ENCODE assay signal across 11 cellular contexts in the genomic region with DNA sequence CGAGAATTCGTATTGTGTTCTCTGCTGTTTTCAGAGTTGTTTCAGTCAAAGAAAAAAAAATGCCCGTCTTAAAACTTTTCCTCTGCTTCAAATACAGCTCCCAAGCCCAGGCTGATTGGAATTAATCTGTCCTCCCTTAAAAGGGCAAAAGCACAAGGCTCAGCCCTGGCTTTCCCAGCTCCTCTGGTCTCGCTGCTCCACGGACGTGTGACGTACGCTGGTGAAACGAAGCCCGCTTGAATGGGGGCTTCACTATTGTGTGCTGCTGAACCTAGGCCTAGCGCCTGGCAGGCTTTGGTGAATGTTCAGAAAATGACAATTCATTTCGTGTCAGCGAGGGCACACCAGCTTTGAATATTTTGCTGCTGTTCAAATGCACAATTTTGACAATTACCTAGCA. TPM values are rescaled to one million over a fixed set of nuclear protein-coding genes. Genes with fewer than 3 reads are reported as not detected.
A peak's percentile ranks its signal among the peaks of the same experiment; 100 is the strongest.
DNase-seq lines count a peak whose midpoint lies in the region; ATAC-seq, FAIRE-seq and TF ChIP-seq lines count a peak whose summit lies in the region.
"Had no signal": no experiment of that assay in that cellular context is flagged by ENCODE, and none has a peak within 500 bp of the region (broad histone marks: within the 10 kb centered on the region; RNA-seq: fewer than 3 reads in every experiment).

No MANE protein-coding gene starts in this region.

- TF ChIP-seq CTCF in IMR-90 (conservative IDR thresholded peaks at IDR 0.05; ENCODE audit: low read depth, low read length) (no peak), dorsolateral prefrontal cortex (IDR thresholded peaks at IDR 0.05 in 54 of 56, conservative IDR thresholded peaks at IDR 0.05 in 2 of 56; ENCODE audit: low read depth in 1 of 56, partially characterized antibody in 56 of 56) (no peak)

- peak overlapping the region; percentile 88; the same call in 1 of the 2 replicates for H3K4me2 ChIP-seq in IMR-90 (ENCODE audit: low read depth, low read length)
- H3K4me2 ChIP-seq: KMS-11 had no signal

- no peaks in the 10 kb centered on the region for H3K36me3 ChIP-seq in IMR-90 (ENCODE audit: control insufficient read depth, insufficient read depth, low read length)

- no peaks in the 10 kb centered on the region for H3K9me1 ChIP-seq in IMR-90 (ENCODE audit: insufficient read depth, low read length)

- no peak for TF ChIP-seq POLR2A in IMR-90 (IDR thresholded peaks at IDR 0.05; ENCODE audit: low read depth, low read length)

- no peak overlapping the region for H2AK5ac ChIP-seq in IMR-90 (ENCODE audit: low read depth, low read length)

- ATAC-seq in IMR-90 (ENCODE audit: low read depth) = no peak
- ATAC-seq in naive B cell (ENCODE audit: low read depth in 2 of 2) = no peak
- ATAC-seq in GM18867 (IDR thresholded peaks at IDR 0.05; ENCODE audit: unreplicated experiment) = no peak

- H3K27me3 ChIP-seq in IMR-90 (ENCODE audit: control insufficient read depth, insufficient read depth, low read length) = no peaks in the 10 kb centered on the region
- no peaks in the 10 kb centered on the region for H3K27me3 ChIP-seq in dorsolateral prefrontal cortex

- peaks cover 8 to 21% (median 18%) of the 10 kb centered on the region in 3 donors for H3K27me3 Mint-ChIP-seq in naive B cell
- H3K27me3 Mint-ChIP-seq: T-helper 17 cell had no signal

- no peak overlapping the region for H3K18ac ChIP-seq in IMR-90 (ENCODE audit: low read depth, low read length)

- no peak overlapping the region for H3K4ac ChIP-seq in IMR-90 (ENCODE audit: low read depth, low read length)

- no peak overlapping the region for H3K56ac ChIP-seq in IMR-90 (ENCODE audit: extremely low read depth, insufficient read depth, low read length)

- peak overlapping the region; percentile 96 for H4K5ac ChIP-seq in IMR-90 (ENCODE audit: low read depth, low read length)

- TF ChIP-seq RAD21 in IMR-90 (IDR thresholded peaks at IDR 0.05; ENCODE audit: low read length) = no peak

- H4K91ac ChIP-seq in IMR-90 (ENCODE audit: insufficient read depth, low read depth, low read length) = no peak overlapping the region

- in situ Hi-C loops in IMR-90 (cut with MboI; ENCODE audit: low sequenced_read_pairs) = no loop called here

- H2BK15ac ChIP-seq in IMR-90 (ENCODE audit: low read depth, low read length) = no peak overlapping the region

- H2AFZ ChIP-seq in IMR-90 (replicated peaks; ENCODE audit: low read length, poor library complexity) = no peak overlapping the region

- no peak overlapping the region for H3K14ac ChIP-seq in IMR-90 (replicated peaks; ENCODE audit: low read depth, low read length)

- no peak for DNase-seq in IMR-90
- DNase-seq in dorsolateral prefrontal cortex = peak in 1 of 10 donors; percentile 30
- DNase-seq in naive B cell = no peak
- peak; percentile 9 for DNase-seq in superior temporal gyrus (ENCODE audit: extremely low spot score)
- DNase-seq in DMS153 (lab: John Stamatoyannopoulos, UW) = no peak
- DNase-seq in activated naive CD4-positive, alpha-beta T cell treated with anti-CD3 and anti-CD28 coated beads, Interleukin-2, amount 50 U/mL, for 16 hours = no peak
- DNase-seq in RCC 7860 (ENCODE audit: low spot score) = no peak

- intact Hi-C loops in IMR-90 (cut with micrococcal nuclease) (no loop called here), dorsolateral prefrontal cortex (cut with DNase I) (loop anchor here (2.0 to 5.0 kb wide), 6 partner anchors 26 to 96 kb away; a partner anchor contains a TSS)

- peaks cover under 1 to 23% of the 10 kb centered on the region in 2 donors for H3K36me3 Mint-ChIP-seq in naive B cell

- no peaks in the 10 kb centered on the region for H3K79me1 ChIP-seq in IMR-90 (ENCODE audit: low read depth in 1 of 2, low read length in 2 of 2)

- H2BK20ac ChIP-seq in IMR-90 (ENCODE audit: low read depth, low read length) = no peak overlapping the region

- H2BK5ac ChIP-seq in IMR-90 (ENCODE audit: low read depth, low read length, poor library complexity, severe bottlenecking) = no peak overlapping the region

- peaks cover 48% of the 10 kb centered on the region for H3K9me3 ChIP-seq in IMR-90 (ENCODE audit: control insufficient read depth, insufficient read depth, low read length)

- no peak overlapping the region; the same call in 1 of the 2 replicates for H3K9ac ChIP-seq in IMR-90 (ENCODE audit: low read depth, low read length)
- H3K9ac ChIP-seq: KMS-11 had no signal

- H3K23ac ChIP-seq in IMR-90 (ENCODE audit: low read depth, low read length) = no peak overlapping the region

- POLR2A ChIA-PET in IMR-90 (lab: Charles Lee; ENCODE audit: unreplicated experiment) = interaction anchor here (0.8 kb wide), 1 partner anchor 18 kb away, joined by 13 read pairs; no protein-coding TSS in a partner anchor

- peak overlapping the region in 6 of 8 donors; percentile 89 to 94 (median 92) for H3K4me3 Mint-ChIP-seq in naive B cell

- no peaks in the 10 kb centered on the region for H4K20me1 ChIP-seq in IMR-90 (ENCODE audit: insufficient read depth, low read length)

- H3K4me1 Mint-ChIP-seq in naive B cell = peaks cover 14 to 26% (median 14%) of the 10 kb centered on the region in 3 donors
- H3K4me1 Mint-ChIP-seq: T-helper 17 cell had no signal

- H3K4me1 ChIP-seq in IMR-90 (ENCODE audit: control insufficient read depth, insufficient read depth, low read length) = 0 out of 2 replicates have a peak, but pooled peaks cover 2% of the 10 kb centered on the region

- WGBS in IMR-90 (ENCODE audit: extremely low coverage in 2 of 2, insufficient read length in 1 of 2), 2 experiments = 84% methylated on average over 8 of the region's 13 CpGs; no CpG with 5 or more reads in 1 of the 2 experiments

- H3K4me3 ChIP-seq in IMR-90 (ENCODE audit: insufficient read depth, low read depth, low read length) = no peak overlapping the region
- peak overlapping the region in 58 of 59 donors; percentile 60 to 98 (median 80) for H3K4me3 ChIP-seq in dorsolateral prefrontal cortex

- CTCF ChIA-PET in IMR-90 (lab: Yijun Ruan, JAX) = no interaction called here

- peaks cover 7 to 32% (median 10%) of the 10 kb centered on the region in 7 donors for H3K9me3 Mint-ChIP-seq in naive B cell

- H2AK9ac ChIP-seq in IMR-90 (replicated peaks; ENCODE audit: low read depth, low read length, poor library complexity) = no peak overlapping the region

- H2BK120ac ChIP-seq in IMR-90 (ENCODE audit: low read depth, low read length) = no peak overlapping the region

- no peak overlapping the region for H3K27ac ChIP-seq in IMR-90 (ENCODE audit: insufficient read depth, low read length)
- peak overlapping the region; percentile 70 to 99 (median 95) for H3K27ac ChIP-seq in dorsolateral prefrontal cortex
- H3K27ac ChIP-seq: KMS-11 had no signal

- no peak for FAIRE-seq in RCC 7860 (lab: Jason Lieb, UNC)
- FAIRE-seq: G401.6 had no signal

- H3K27ac Mint-ChIP-seq in naive B cell = peak overlapping the region in 3 of 6 donors; percentile 80 to 94 (median 92)
- H3K27ac Mint-ChIP-seq: T-helper 17 cell had no signal

- peak overlapping the region; percentile 81 to 91; a peak in 2 of 4 replicates for H4K8ac ChIP-seq in IMR-90 (ENCODE audit: low read depth in 2 of 2, low read length in 2 of 2)

- dilution Hi-C loops in IMR-90 (cut with HindIII; ENCODE audit: low sequenced_read_pairs, unreplicated experiment) = no loop called here

- BruUV-seq in IMR-90 (replicated peaks; lab: Mats Ljungman, UMichigan) = no TSS peak

TF ChIP-seq in IMR-90, 13 proteins besides CTCF, POLR2A, EP300 and RAD21 (continues in another document):
- no peak for TF ChIP-seq RCOR1 (IDR thresholded peaks at IDR 0.05; ENCODE audit: insufficient replicate concordance, low read length)
- no peak for TF ChIP-seq CEBPB (IDR thresholded peaks at IDR 0.05; ENCODE audit: low read depth, low read length)
- no peak for TF ChIP-seq MAZ (IDR thresholded peaks at IDR 0.05; ENCODE audit: borderline replicate concordance, low read depth, low read length)
- no peak for TF ChIP-seq MXI1 (IDR thresholded peaks at IDR 0.05; ENCODE audit: borderline replicate concordance, low read depth, low read length)
- TF ChIP-seq CHD1 (IDR thresholded peaks at IDR 0.05; ENCODE audit: low read depth, low read length) = no peak
- no peak for TF ChIP-seq FOS (IDR thresholded peaks at IDR 0.05; ENCODE audit: low read depth, low read length)
- TF ChIP-seq SMC3 (IDR thresholded peaks at IDR 0.05; ENCODE audit: low read depth, low read length) = no peak
- TF ChIP-seq RFX5 (IDR thresholded peaks at IDR 0.05; ENCODE audit: low read depth, low read length) = no peak

RNA-seq across cellular contexts. Expression of a gene that starts 0.7 kb away (rescaled TPM):
- total RNA-seq in IMR-90 (2012; rRNA removed) = 1.9 and 2.7 TPM in 2 replicates
- polyA plus RNA-seq in IMR-90 (2012; rRNA removed) = 2.4 and 2.7 TPM in 2 replicates
- 0.58 and 1.1 TPM in 2 replicates for polyA plus RNA-seq in IMR-90 (2012; cell fraction: cytosol; rRNA removed)
- polyA plus RNA-seq in IMR-90 (2012; cell fraction: nucleus; rRNA removed; ENCODE audit: low replicate concordance) = 9.2 and 12.1 TPM in 2 replicates
- 10 to 100 TPM in 119 of 120 experiments, 1 to 10 TPM in 1; 9.8 to 28.1 (median 16.8) TPM for total RNA-seq in dorsolateral prefrontal cortex
- 10 to 100 TPM in 1 of 6 donors, 1 to 10 TPM in 4, not detected in 1; 4.2 to 11.1 (median 5.6) TPM for polyA plus RNA-seq in naive B cell (ENCODE audit: low read depth in 6 of 6)

RNA-seq across cellular contexts. Expression of a gene that starts 24.6 kb away (rescaled TPM):
- total RNA-seq in IMR-90 (2012; rRNA removed) = not detected in 2 replicates
- polyA plus RNA-seq in IMR-90 (2012; rRNA removed) = 0.14 TPM in 1 of 2 replicates, not detected in the other
- polyA plus RNA-seq in IMR-90 (2012; cell fraction: cytosol; rRNA removed) = 0.13 TPM in 1 of 2 replicates, not detected in the other
- 0.39 and 0.53 TPM in 2 replicates for polyA plus RNA-seq in IMR-90 (2012; cell fraction: nucleus; rRNA removed; ENCODE audit: low replicate concordance)
- total RNA-seq in dorsolateral prefrontal cortex = 10 to 100 TPM in 1 of 120 experiments, 1 to 10 TPM in 118, under 1 TPM in 1; 0.94 to 10.6 (median 4.2) TPM
- polyA plus RNA-seq in naive B cell (ENCODE audit: low read depth in 6 of 6) = not detected
- total RNA-seq: T-helper 17 cell had no signal

RNA-seq across cellular contexts. Expression of a gene that starts 39.6 kb away (rescaled TPM):
- total RNA-seq in IMR-90 (2012; rRNA removed) = 3.0 and 3.6 TPM in 2 replicates
- polyA plus RNA-seq in IMR-90 (2012; rRNA removed) = 8.2 and 11.1 TPM in 2 replicates
- polyA plus RNA-seq in IMR-90 (2012; cell fraction: cytosol; rRNA removed) = 8.6 and 9.5 TPM in 2 replicates
- 30.0 and 36.5 TPM in 2 replicates for polyA plus RNA-seq in IMR-90 (2012; cell fraction: nucleus; rRNA removed; ENCODE audit: low replicate concordance)
- 100 to 1,000 TPM; 140 to 230 (median 177) TPM for total RNA-seq in dorsolateral prefrontal cortex
- polyA plus RNA-seq in naive B cell (ENCODE audit: low read depth in 6 of 6) = 10 to 100 TPM; 22.2 to 39.2 (median 36.7) TPM

RNA-seq across cellular contexts. Expression of a gene that starts 55.8 kb away (rescaled TPM):
- 9.0 and 9.4 TPM in 2 replicates for total RNA-seq in IMR-90 (2012; rRNA removed)
- 2.6 and 4.3 TPM in 2 replicates for polyA plus RNA-seq in IMR-90 (2012; rRNA removed)
- 3.5 and 3.7 TPM in 2 replicates for polyA plus RNA-seq in IMR-90 (2012; cell fraction: cytosol; rRNA removed)
- polyA plus RNA-seq in IMR-90 (2012; cell fraction: nucleus; rRNA removed; ENCODE audit: low replicate concordance) = 14.2 and 15.6 TPM in 2 replicates
- total RNA-seq in dorsolateral prefrontal cortex = 10 to 100 TPM; 14.4 to 48.2 (median 23.9) TPM
- 10 to 100 TPM in 3 of 6 donors, 1 to 10 TPM in 3; 6.1 to 16.0 (median 9.3) TPM for polyA plus RNA-seq in naive B cell (ENCODE audit: low read depth in 6 of 6)

Comparison
In these comparisons a context has a peak if more than half of its experiments do, and no peak if none do; other contexts are left out.
1. RNA of a gene that starts 39.6 kb away (total RNA-seq): 140 to 230 TPM in dorsolateral prefrontal cortex; 3.0 to 3.6 TPM in IMR-90; every median in the first group is over 10 times any median in the second.